12 cellular contexts compared by ENCODE assay signal in genomic region chr5:79924936-79925893, GRCh38.
DNase-seq lines count a peak whose midpoint lies in the region; ATAC-seq and TF ChIP-seq lines count a peak whose summit lies in the region.
"Had no signal": no experiment of that assay in that cellular context is flagged by ENCODE, and none has a peak within 500 bp of the region (broad histone marks: within the 10 kb centered on the region; RNA-seq: fewer than 3 reads in every experiment).

No MANE protein-coding gene starts in this region.

- no peak overlapping the region for H3K4me3 Mint-ChIP-seq in chondrocyte (ENCODE audit: unreplicated experiment)
- H3K4me3 Mint-ChIP-seq: activated B cell treated with CpG ODN at 0.5 μM for 24 hours; CD4-positive, alpha-beta T cell had no signal

- no peaks in the 10 kb centered on the region for H3K4me1 ChIP-seq in OCI-LY7 (ENCODE audit: insufficient read depth, low read length, poor library complexity, severe bottlenecking)

- no peaks in the 10 kb centered on the region for H3K79me2 ChIP-seq in OCI-LY7 (ENCODE audit: insufficient read depth, low read depth, low read length)

- no peaks in the 10 kb centered on the region for H3K4me1 Mint-ChIP-seq in chondrocyte (ENCODE audit: low read depth)
- H3K4me1 Mint-ChIP-seq: activated B cell treated with CpG ODN at 0.5 μM for 24 hours had no signal

- no peak overlapping the region for H3K4me3 ChIP-seq in OCI-LY7 (ENCODE audit: low read depth, low read length, poor library complexity, severe bottlenecking)

- no TSS peak for BruUV-seq in OCI-LY7 (replicated peaks; lab: Mats Ljungman, UMichigan)

- no peaks in the 10 kb centered on the region for H4K20me1 ChIP-seq in OCI-LY7 (ENCODE audit: insufficient read depth, low read length)

- TF ChIP-seq CTCF in OCI-LY7 (conservative IDR thresholded peaks at IDR 0.05; ENCODE audit: low read length), result peak; percentile 74
- TF ChIP-seq CTCF in chondrocyte (IDR thresholded peaks at IDR 0.05), result peak; percentile 30

- POLR2A ChIA-PET in OCI-LY7 (lab: Charles Lee), result interaction anchor here (0.6 to 1.2 kb wide), 6 partner anchors 43 to 932 kb away, joined by 3 to 4 read pairs (median 3); no protein-coding TSS in a partner anchor

- H3K36me3 ChIP-seq in OCI-LY7 (ENCODE audit: insufficient read depth, low read length), result no peaks in the 10 kb centered on the region

- H3K9me3 Mint-ChIP-seq in chondrocyte (ENCODE audit: low read depth), result peaks cover 11% of the 10 kb centered on the region
- H3K9me3 Mint-ChIP-seq: CD4-positive, alpha-beta T cell had no signal

- H2AFZ ChIP-seq in OCI-LY7 (ENCODE audit: low read length), result no peak overlapping the region

- no peaks in the 10 kb centered on the region for H3K9me2 ChIP-seq in OCI-LY7 (ENCODE audit: insufficient read depth, low read length)

- H3K36me3 Mint-ChIP-seq in chondrocyte (ENCODE audit: low read depth), result no peaks in the 10 kb centered on the region

- H3K27ac Mint-ChIP-seq in chondrocyte (ENCODE audit: unreplicated experiment), result no peak overlapping the region
- H3K27ac Mint-ChIP-seq: activated B cell treated with CpG ODN at 0.5 μM for 24 hours; CD4-positive, alpha-beta T cell had no signal

- intact Hi-C loops in OCI-LY7 (cut with micrococcal nuclease; ENCODE audit: unreplicated experiment), result loop anchor here (1.0 to 5.0 kb wide), 2 partner anchors 67 to 158 kb away; partner anchors contain the start of gene MTX3

- CTCF ChIA-PET in OCI-LY7 (lab: Charles Lee; ENCODE audit: unreplicated experiment), result interaction anchor here (1.0 kb wide), 1 partner anchor 10 kb away, joined by 3 read pairs; no protein-coding TSS in a partner anchor

- no peak for ATAC-seq in GM19324 (IDR thresholded peaks at IDR 0.05; ENCODE audit: low FRiP score, unreplicated experiment)

- 0 out of 2 replicates have a peak, but pooled peaks cover 4% of the 10 kb centered on the region for H3K9me3 ChIP-seq in OCI-LY7 (ENCODE audit: low read length)

- no peak overlapping the region for H3K27ac ChIP-seq in OCI-LY7 (ENCODE audit: low read depth, low read length, poor library complexity, severe bottlenecking)
- H3K27ac ChIP-seq: epithelial cell of prostate had no signal

- peaks cover 46% of the 10 kb centered on the region for H3K27me3 Mint-ChIP-seq in chondrocyte (ENCODE audit: low read depth)
- H3K27me3 Mint-ChIP-seq: CD4-positive, alpha-beta T cell had no signal

- DNase-seq in activated CD8-positive, alpha-beta memory T cell treated with anti-CD3 and anti-CD28 coated beads, Interleukin-2, amount 50 U/mL, for 4 hours, result peak; percentile 23
- DNase-seq in activated CD8-positive, alpha-beta memory T cell treated with anti-CD3 and anti-CD28 coated beads, Interleukin-2, amount 50 U/mL, for 48 hours, result no peak
- DNase-seq in OCI-LY7 (ENCODE audit: low spot score) (peak; percentile 54), chondrocyte (ENCODE audit: low spot score) (no peak), globus pallidus (ENCODE audit: low spot score) (no peak), SK-N-DZ (ENCODE audit: low spot score) (no peak)
- peak; percentile 5 for DNase-seq in stimulated activated CD4-positive, alpha-beta T cell treated with anti-CD3 and anti-CD28 coated beads, Interleukin-2, amount 100 ng/mL, for 4 hours (ENCODE audit: low read depth)
- DNase-seq: activated B cell treated with CpG ODN at 0.5 μM for 24 hours; CD4-positive, alpha-beta T cell; NCI-H1048 had no signal

- H3K4me2 ChIP-seq in OCI-LY7 (ENCODE audit: low read length), result no peak overlapping the region

Comparison
In these comparisons a context has a peak if more than half of its experiments do, and no peak if none do; other contexts are left out.
1. DNase-seq: peak in activated CD8-positive, alpha-beta memory T cell treated with anti-CD3 and anti-CD28 coated beads, Interleukin-2, amount 50 U/mL, for 4 hours (single experiment), OCI-LY7 (single experiment) and stimulated activated CD4-positive, alpha-beta T cell treated with anti-CD3 and anti-CD28 coated beads, Interleukin-2, amount 100 ng/mL, for 4 hours (single experiment); none in activated CD8-positive, alpha-beta memory T cell treated with anti-CD3 and anti-CD28 coated beads, Interleukin-2, amount 50 U/mL, for 48 hours (single experiment), chondrocyte (single experiment), globus pallidus (single experiment) and SK-N-DZ (single experiment).